In genomic region chr12:121167232-121167820, GRCh38 we compare ENCODE assay signal across 2 cellular contexts.
TF ChIP-seq lines count a peak whose summit lies in the region.

No MANE protein-coding gene starts in this region.

TF ChIP-seq in K562, 482 proteins besides CTCF, POLR2A, EP300 and RAD21:
- TF ChIP-seq CCAR2 (IDR thresholded peaks at IDR 0.05; ENCODE audit: low read depth, low read length) (no peak), CEBPB (tag; IDR thresholded peaks at IDR 0.05) (peak; percentile 95), POLR3A (IDR thresholded peaks at IDR 0.05; ENCODE audit: borderline replicate concordance, extremely low read depth, insufficient read depth, insufficient read length) (no peak), CEBPG (CRISPR knock-in tag; IDR thresholded peaks at IDR 0.05) (peak; percentile 78), CEBPG (tag; conservative IDR thresholded peaks at IDR 0.05 in 1 of 2, IDR thresholded peaks at IDR 0.05 in 1 of 2) (peak; percentile 66 to 83), HNRNPL (IDR thresholded peaks at IDR 0.05; ENCODE audit: low read depth, low read length) (no peak), ZNF57 (CRISPR knock-in tag; IDR thresholded peaks at IDR 0.05) (no peak), MAFF (IDR thresholded peaks at IDR 0.05; ENCODE audit: low read length) (no peak), JUNB (CRISPR knock-in tag; conservative IDR thresholded peaks at IDR 0.05) (no peak), ZKSCAN3 (CRISPR knock-in tag; IDR thresholded peaks at IDR 0.05) (no peak), MEIS2 (IDR thresholded peaks at IDR 0.05; ENCODE audit: partially characterized antibody) (no peak), RFX1 (IDR thresholded peaks at IDR 0.05) (peak; percentile 56)

TF ChIP-seq in HepG2, 621 proteins besides CTCF, POLR2A, EP300 and RAD21:
- TF ChIP-seq CEBPG (CRISPR knock-in tag; IDR thresholded peaks at IDR 0.05) (peak; percentile 67), CEBPB (IDR thresholded peaks at IDR 0.05; ENCODE audit: borderline replicate concordance, low read depth, low read length) (peak; percentile 92)
- TF ChIP-seq, protein P1, sequence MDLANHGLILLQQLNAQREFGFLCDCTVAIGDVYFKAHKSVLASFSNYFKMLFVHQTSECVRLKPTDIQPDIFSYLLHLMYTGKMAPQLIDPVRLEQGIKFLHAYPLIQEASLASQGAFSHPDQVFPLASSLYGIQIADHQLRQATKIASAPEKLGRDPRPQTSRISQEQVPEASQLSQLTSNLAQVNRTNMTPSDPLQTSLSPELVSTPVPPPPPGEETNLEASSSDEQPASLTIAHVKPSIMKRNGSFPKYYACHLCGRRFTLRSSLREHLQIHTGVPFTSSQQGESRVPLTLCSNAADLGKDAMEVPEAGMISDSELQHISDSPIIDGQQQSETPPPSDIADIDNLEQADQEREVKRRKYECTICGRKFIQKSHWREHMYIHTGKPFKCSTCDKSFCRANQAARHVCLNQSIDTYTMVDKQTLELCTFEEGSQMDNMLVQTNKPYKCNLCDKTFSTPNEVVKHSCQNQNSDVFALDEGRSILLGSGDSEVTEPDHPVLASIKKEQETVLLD (CRISPR knock-in tag; IDR thresholded peaks at IDR 0.05; ENCODE audit: low read depth), result no peak
